Comparison of ENCODE assay signal across 1 cellular context in genomic region chr6:152669894-152670293, GRCh38.
TF ChIP-seq lines count a peak whose summit lies in the region.

No MANE protein-coding gene starts in this region.

TF ChIP-seq in WTC11, 78 proteins besides CTCF, POLR2A, EP300 and RAD21 (continued from another document):
- no peak for TF ChIP-seq ZNF512 (CRISPR knock-in tag; IDR thresholded peaks at IDR 0.05; ENCODE audit: borderline replicate concordance)
- no peak for TF ChIP-seq NFE2L1 (CRISPR knock-in tag; IDR thresholded peaks at IDR 0.05)
- no peak for TF ChIP-seq ZNF121 (CRISPR knock-in tag; IDR thresholded peaks at IDR 0.05)
- no peak for TF ChIP-seq PRRX2 (CRISPR knock-in tag; IDR thresholded peaks at IDR 0.05)
- TF ChIP-seq USF1 (CRISPR knock-in tag; IDR thresholded peaks at IDR 0.05), result no peak
- no peak for TF ChIP-seq JAZF1 (CRISPR knock-in tag; IDR thresholded peaks at IDR 0.05)
- no peak for TF ChIP-seq HMGA2 (CRISPR knock-in tag; IDR thresholded peaks at IDR 0.05)
- no peak for TF ChIP-seq ZNF532 (CRISPR knock-in tag; IDR thresholded peaks at IDR 0.05; ENCODE audit: borderline replicate concordance)
- no peak for TF ChIP-seq SMAD3 (CRISPR knock-in tag; IDR thresholded peaks at IDR 0.05; ENCODE audit: borderline replicate concordance)
